2 cellular contexts compared by ENCODE assay signal in the genomic region with DNA sequence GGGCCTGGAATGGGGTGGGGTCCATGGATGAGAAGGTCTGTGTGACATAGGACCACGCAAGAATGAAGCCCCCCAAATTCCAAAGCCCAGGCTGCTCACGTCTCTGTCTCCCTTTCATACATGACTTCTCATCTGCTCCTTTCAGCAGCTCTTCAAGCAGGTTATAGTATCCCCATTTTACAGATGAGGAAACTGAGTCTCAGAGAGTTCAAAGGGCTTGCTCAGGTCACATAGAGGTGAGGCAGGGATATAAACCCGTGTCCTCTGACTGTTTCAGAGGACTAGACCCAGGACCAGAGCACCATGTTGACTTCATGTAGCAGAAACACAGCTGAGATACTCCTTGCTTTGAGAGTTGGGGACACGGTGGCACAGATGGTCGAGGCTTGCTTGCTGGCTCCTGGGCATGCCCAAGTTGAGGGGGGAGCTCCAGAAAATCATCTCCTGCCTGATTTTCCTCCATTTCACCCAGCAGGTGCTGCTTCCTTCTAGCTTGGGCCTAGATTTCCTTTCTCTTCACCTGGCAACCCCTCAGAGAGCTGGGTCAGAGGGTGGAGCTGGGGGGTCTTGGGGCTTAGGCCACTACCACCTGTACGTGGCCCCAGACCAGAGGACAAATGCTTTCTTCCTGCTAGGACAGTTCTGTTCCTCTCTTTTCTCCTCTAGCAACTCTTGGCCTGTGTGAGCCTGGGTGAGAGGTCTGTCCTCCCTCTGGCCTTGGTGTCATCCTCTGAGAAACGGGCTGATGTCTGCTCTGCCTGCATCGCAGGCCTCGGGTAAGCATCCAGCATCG.
TF ChIP-seq lines count a peak whose summit lies in the region.

No MANE protein-coding gene starts in this region.

TF ChIP-seq in GM23338, 12 proteins besides CTCF, POLR2A, EP300 and RAD21 (continued from another document):
- TF ChIP-seq, protein P1, sequence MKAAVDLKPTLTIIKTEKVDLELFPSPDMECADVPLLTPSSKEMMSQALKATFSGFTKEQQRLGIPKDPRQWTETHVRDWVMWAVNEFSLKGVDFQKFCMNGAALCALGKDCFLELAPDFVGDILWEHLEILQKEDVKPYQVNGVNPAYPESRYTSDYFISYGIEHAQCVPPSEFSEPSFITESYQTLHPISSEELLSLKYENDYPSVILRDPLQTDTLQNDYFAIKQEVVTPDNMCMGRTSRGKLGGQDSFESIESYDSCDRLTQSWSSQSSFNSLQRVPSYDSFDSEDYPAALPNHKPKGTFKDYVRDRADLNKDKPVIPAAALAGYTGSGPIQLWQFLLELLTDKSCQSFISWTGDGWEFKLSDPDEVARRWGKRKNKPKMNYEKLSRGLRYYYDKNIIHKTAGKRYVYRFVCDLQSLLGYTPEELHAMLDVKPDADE (IDR thresholded peaks at IDR 0.05) = no peak

TF ChIP-seq in K562, 482 proteins besides CTCF, POLR2A, EP300 and RAD21 (continued from another document):
- TF ChIP-seq, protein P2, sequence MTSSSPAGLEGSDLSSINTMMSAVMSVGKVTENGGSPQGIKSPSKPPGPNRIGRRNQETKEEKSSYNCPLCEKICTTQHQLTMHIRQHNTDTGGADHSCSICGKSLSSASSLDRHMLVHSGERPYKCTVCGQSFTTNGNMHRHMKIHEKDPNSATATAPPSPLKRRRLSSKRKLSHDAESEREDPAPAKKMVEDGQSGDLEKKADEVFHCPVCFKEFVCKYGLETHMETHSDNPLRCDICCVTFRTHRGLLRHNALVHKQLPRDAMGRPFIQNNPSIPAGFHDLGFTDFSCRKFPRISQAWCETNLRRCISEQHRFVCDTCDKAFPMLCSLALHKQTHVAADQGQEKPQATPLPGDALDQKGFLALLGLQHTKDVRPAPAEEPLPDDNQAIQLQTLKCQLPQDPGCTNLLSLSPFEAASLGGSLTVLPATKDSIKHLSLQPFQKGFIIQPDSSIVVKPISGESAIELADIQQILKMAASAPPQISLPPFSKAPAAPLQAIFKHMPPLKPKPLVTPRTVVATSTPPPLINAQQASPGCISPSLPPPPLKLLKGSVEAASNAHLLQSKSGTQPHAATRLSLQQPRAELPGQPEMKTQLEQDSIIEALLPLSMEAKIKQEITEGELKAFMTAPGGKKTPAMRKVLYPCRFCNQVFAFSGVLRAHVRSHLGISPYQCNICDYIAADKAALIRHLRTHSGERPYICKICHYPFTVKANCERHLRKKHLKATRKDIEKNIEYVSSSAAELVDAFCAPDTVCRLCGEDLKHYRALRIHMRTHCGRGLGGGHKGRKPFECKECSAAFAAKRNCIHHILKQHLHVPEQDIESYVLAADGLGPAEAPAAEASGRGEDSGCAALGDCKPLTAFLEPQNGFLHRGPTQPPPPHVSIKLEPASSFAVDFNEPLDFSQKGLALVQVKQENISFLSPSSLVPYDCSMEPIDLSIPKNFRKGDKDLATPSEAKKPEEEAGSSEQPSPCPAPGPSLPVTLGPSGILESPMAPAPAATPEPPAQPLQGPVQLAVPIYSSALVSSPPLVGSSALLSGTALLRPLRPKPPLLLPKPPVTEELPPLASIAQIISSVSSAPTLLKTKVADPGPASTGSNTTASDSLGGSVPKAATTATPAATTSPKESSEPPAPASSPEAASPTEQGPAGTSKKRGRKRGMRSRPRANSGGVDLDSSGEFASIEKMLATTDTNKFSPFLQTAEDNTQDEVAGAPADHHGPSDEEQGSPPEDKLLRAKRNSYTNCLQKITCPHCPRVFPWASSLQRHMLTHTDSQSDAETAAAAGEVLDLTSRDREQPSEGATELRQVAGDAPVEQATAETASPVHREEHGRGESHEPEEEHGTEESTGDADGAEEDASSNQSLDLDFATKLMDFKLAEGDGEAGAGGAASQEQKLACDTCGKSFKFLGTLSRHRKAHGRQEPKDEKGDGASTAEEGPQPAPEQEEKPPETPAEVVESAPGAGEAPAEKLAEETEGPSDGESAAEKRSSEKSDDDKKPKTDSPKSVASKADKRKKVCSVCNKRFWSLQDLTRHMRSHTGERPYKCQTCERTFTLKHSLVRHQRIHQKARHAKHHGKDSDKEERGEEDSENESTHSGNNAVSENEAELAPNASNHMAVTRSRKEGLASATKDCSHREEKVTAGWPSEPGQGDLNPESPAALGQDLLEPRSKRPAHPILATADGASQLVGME (CRISPR knock-in tag; IDR thresholded peaks at IDR 0.05) = no peak
- TF ChIP-seq GATAD2B (IDR thresholded peaks at IDR 0.05; ENCODE audit: borderline replicate concordance) (no peak), ADNP (tag; IDR thresholded peaks at IDR 0.05) (0 out of 2 replicates have a peak, but pooled peaks have one; percentile 23), CHD4 (IDR thresholded peaks at IDR 0.05; ENCODE audit: insufficient read depth, insufficient replicate concordance, low read depth, low read length, poor library complexity, severe bottlenecking) (no peak), STAT5B (CRISPR knock-in tag; IDR thresholded peaks at IDR 0.05) (no peak), CBX1 (IDR thresholded peaks at IDR 0.05; ENCODE audit: low read depth) (no peak), ZNF766 (CRISPR knock-in tag; conservative IDR thresholded peaks at IDR 0.05) (no peak), ZNF174 (CRISPR knock-in tag; IDR thresholded peaks at IDR 0.05) (no peak), SMAD2 (IDR thresholded peaks at IDR 0.05; ENCODE audit: low read depth, low read length) (no peak), CC2D1A (IDR thresholded peaks at IDR 0.05) (no peak), MBD2 (IDR thresholded peaks at IDR 0.05; ENCODE audit: borderline replicate concordance, low read depth) (no peak), HNRNPL (IDR thresholded peaks at IDR 0.05; ENCODE audit: low read depth, low read length) (no peak), BMI1 (IDR thresholded peaks at IDR 0.05; ENCODE audit: low read length) (no peak), CEBPG (CRISPR knock-in tag; IDR thresholded peaks at IDR 0.05) (no peak), CEBPG (tag; conservative IDR thresholded peaks at IDR 0.05 in 1 of 2, IDR thresholded peaks at IDR 0.05 in 1 of 2) (no peak), CBFB (CRISPR knock-in tag; IDR thresholded peaks at IDR 0.05) (no peak), ZNF707 (CRISPR knock-in tag; conservative IDR thresholded peaks at IDR 0.05) (no peak), ZNF311 (CRISPR knock-in tag; IDR thresholded peaks at IDR 0.05) (no peak), PHF20 (IDR thresholded peaks at IDR 0.05; ENCODE audit: partially characterized antibody) (no peak), KDM1A (IDR thresholded peaks at IDR 0.05) (peak; percentile 10 to 45; a peak in 2 of 4 replicates), HIVEP1 (CRISPR knock-in tag; IDR thresholded peaks at IDR 0.05) (no peak), PCBP2 (IDR thresholded peaks at IDR 0.05; ENCODE audit: low read depth, low read length, poor library complexity, severe bottlenecking) (no peak), ASH1L (IDR thresholded peaks at IDR 0.05; ENCODE audit: borderline replicate concordance, low read depth, partially characterized antibody) (no peak), MAFG (tag; conservative IDR thresholded peaks at IDR 0.05) (no peak), CHD2 (IDR thresholded peaks at IDR 0.05; ENCODE audit: low read depth, low read length) (no peak), SMC3 (conservative IDR thresholded peaks at IDR 0.05; ENCODE audit: insufficient read depth, low read depth, low read length) (no peak)
- TF ChIP-seq, protein P3, sequence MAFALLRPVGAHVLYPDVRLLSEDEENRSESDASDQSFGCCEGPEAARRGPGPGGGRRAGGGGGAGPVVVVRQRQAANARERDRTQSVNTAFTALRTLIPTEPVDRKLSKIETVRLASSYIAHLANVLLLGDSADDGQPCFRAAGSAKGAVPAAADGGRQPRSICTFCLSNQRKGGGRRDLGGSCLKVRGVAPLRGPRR (CRISPR knock-in tag; IDR thresholded peaks at IDR 0.05) = no peak
- TF ChIP-seq, protein P4, sequence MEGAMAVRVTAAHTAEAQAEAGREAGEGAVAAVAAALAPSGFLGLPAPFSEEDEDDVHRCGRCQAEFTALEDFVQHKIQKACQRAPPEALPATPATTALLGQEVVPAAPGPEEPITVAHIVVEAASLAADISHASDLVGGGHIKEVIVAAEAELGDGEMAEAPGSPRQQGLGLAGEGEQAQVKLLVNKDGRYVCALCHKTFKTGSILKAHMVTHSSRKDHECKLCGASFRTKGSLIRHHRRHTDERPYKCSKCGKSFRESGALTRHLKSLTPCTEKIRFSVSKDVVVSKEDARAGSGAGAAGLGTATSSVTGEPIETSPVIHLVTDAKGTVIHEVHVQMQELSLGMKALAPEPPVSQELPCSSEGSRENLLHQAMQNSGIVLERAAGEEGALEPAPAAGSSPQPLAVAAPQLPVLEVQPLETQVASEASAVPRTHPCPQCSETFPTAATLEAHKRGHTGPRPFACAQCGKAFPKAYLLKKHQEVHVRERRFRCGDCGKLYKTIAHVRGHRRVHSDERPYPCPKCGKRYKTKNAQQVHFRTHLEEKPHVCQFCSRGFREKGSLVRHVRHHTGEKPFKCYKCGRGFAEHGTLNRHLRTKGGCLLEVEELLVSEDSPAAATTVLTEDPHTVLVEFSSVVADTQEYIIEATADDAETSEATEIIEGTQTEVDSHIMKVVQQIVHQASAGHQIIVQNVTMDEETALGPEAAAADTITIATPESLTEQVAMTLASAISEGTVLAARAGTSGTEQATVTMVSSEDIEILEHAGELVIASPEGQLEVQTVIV (CRISPR knock-in tag; IDR thresholded peaks at IDR 0.05; ENCODE audit: borderline replicate concordance) = no peak
- TF ChIP-seq, protein P5, sequence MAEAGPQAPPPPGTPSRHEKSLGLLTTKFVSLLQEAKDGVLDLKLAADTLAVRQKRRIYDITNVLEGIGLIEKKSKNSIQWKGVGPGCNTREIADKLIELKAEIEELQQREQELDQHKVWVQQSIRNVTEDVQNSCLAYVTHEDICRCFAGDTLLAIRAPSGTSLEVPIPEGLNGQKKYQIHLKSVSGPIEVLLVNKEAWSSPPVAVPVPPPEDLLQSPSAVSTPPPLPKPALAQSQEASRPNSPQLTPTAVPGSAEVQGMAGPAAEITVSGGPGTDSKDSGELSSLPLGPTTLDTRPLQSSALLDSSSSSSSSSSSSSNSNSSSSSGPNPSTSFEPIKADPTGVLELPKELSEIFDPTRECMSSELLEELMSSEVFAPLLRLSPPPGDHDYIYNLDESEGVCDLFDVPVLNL (CRISPR knock-in tag; IDR thresholded peaks at IDR 0.05; ENCODE audit: low read depth) = no peak
- TF ChIP-seq, protein P6, sequence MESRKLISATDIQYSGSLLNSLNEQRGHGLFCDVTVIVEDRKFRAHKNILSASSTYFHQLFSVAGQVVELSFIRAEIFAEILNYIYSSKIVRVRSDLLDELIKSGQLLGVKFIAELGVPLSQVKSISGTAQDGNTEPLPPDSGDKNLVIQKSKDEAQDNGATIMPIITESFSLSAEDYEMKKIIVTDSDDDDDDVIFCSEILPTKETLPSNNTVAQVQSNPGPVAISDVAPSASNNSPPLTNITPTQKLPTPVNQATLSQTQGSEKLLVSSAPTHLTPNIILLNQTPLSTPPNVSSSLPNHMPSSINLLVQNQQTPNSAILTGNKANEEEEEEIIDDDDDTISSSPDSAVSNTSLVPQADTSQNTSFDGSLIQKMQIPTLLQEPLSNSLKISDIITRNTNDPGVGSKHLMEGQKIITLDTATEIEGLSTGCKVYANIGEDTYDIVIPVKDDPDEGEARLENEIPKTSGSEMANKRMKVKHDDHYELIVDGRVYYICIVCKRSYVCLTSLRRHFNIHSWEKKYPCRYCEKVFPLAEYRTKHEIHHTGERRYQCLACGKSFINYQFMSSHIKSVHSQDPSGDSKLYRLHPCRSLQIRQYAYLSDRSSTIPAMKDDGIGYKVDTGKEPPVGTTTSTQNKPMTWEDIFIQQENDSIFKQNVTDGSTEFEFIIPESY (CRISPR knock-in tag; IDR thresholded peaks at IDR 0.05) = no peak
- TF ChIP-seq, protein P7, sequence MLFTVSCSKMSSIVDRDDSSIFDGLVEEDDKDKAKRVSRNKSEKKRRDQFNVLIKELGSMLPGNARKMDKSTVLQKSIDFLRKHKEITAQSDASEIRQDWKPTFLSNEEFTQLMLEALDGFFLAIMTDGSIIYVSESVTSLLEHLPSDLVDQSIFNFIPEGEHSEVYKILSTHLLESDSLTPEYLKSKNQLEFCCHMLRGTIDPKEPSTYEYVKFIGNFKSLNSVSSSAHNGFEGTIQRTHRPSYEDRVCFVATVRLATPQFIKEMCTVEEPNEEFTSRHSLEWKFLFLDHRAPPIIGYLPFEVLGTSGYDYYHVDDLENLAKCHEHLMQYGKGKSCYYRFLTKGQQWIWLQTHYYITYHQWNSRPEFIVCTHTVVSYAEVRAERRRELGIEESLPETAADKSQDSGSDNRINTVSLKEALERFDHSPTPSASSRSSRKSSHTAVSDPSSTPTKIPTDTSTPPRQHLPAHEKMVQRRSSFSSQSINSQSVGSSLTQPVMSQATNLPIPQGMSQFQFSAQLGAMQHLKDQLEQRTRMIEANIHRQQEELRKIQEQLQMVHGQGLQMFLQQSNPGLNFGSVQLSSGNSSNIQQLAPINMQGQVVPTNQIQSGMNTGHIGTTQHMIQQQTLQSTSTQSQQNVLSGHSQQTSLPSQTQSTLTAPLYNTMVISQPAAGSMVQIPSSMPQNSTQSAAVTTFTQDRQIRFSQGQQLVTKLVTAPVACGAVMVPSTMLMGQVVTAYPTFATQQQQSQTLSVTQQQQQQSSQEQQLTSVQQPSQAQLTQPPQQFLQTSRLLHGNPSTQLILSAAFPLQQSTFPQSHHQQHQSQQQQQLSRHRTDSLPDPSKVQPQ (CRISPR knock-in tag; IDR thresholded peaks at IDR 0.05; ENCODE audit: borderline replicate concordance) = no peak
- TF ChIP-seq, protein P8, sequence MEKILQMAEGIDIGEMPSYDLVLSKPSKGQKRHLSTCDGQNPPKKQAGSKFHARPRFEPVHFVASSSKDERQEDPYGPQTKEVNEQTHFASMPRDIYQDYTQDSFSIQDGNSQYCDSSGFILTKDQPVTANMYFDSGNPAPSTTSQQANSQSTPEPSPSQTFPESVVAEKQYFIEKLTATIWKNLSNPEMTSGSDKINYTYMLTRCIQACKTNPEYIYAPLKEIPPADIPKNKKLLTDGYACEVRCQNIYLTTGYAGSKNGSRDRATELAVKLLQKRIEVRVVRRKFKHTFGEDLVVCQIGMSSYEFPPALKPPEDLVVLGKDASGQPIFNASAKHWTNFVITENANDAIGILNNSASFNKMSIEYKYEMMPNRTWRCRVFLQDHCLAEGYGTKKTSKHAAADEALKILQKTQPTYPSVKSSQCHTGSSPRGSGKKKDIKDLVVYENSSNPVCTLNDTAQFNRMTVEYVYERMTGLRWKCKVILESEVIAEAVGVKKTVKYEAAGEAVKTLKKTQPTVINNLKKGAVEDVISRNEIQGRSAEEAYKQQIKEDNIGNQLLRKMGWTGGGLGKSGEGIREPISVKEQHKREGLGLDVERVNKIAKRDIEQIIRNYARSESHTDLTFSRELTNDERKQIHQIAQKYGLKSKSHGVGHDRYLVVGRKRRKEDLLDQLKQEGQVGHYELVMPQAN (IDR thresholded peaks at IDR 0.05; ENCODE audit: borderline replicate concordance) = no peak
